In the genomic region with DNA sequence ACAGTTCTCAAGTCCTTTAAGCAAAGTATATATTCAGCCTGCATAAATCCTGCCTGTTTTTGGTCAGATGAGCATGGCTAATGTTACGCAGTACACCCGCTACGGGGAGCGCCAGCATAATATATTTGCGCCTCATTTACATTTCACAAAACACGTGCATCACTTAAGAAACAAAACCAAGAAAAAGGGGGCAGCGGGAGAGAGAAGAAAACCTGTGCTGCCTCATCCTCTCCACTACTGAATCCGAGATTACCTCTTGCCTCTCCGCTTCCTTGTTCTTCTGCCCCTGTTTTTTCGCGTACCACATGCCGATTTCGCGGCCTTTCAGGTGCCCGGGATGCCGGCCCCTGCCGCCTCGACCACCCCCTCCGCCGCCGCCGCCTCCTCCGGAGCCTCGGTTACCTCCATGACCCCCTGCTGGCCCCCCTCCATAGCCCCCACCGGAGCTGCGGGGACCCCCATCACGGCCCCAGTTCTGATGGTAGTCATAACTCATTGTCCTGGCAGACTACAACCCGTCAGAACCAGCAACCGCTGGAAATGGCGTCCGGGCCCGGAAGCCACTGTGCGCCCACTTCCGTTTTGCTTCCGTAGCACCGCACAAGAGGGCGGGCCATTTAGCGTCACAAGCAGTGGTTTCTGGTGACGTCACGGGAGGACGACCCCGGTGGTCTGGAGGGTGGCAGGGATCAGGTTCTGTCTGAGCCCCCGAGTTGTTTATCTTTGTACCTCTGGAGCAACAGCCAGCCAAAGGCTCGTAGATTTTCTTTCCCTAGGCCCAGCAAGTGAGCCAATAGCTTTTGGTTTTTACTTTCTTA, we compare ENCODE assay signal across 8 cellular contexts. TPM values are rescaled to one million over a fixed set of nuclear protein-coding genes. Genes with fewer than 3 reads are reported as not detected.
DNase-seq lines count a peak whose midpoint lies in the region; TF ChIP-seq lines count a peak whose summit lies in the region.

A gene with protein sequence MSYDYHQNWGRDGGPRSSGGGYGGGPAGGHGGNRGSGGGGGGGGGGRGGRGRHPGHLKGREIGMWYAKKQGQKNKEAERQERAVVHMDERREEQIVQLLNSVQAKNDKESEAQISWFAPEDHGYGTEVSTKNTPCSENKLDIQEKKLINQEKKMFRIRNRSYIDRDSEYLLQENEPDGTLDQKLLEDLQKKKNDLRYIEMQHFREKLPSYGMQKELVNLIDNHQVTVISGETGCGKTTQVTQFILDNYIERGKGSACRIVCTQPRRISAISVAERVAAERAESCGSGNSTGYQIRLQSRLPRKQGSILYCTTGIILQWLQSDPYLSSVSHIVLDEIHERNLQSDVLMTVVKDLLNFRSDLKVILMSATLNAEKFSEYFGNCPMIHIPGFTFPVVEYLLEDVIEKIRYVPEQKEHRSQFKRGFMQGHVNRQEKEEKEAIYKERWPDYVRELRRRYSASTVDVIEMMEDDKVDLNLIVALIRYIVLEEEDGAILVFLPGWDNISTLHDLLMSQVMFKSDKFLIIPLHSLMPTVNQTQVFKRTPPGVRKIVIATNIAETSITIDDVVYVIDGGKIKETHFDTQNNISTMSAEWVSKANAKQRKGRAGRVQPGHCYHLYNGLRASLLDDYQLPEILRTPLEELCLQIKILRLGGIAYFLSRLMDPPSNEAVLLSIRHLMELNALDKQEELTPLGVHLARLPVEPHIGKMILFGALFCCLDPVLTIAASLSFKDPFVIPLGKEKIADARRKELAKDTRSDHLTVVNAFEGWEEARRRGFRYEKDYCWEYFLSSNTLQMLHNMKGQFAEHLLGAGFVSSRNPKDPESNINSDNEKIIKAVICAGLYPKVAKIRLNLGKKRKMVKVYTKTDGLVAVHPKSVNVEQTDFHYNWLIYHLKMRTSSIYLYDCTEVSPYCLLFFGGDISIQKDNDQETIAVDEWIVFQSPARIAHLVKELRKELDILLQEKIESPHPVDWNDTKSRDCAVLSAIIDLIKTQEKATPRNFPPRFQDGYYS (minus strand): TSS at position 567 of the 818 bp plus-strand sequence. CDS start 71 bp downstream, at position 496.

- H3K9me3 Mint-ChIP-seq in neural crest cell, result no peaks in the 10 kb centered on the region

- peak within 1 kb of the TSS; percentile 94 for H3K4me3 Mint-ChIP-seq in neural crest cell

- no peaks in the 10 kb centered on the region for H3K27me3 Mint-ChIP-seq in neural crest cell (ENCODE audit: low read depth)

- H3K27ac ChIP-seq in stomach smooth muscle (ENCODE audit: low read length), result peak within 1 kb of the TSS; percentile 89

- H3K36me3 ChIP-seq in ES-I3 (ENCODE audit: insufficient read depth, low read length) (no peaks in the 10 kb centered on the region), HAP-1 (replicated peaks) (peaks cover 11% of the 10 kb centered on the region), MG63 (peaks cover 28% of the 10 kb centered on the region), stomach smooth muscle (ENCODE audit: control insufficient read depth in 2 of 2, insufficient read depth in 2 of 2, low read length in 2 of 2) (no peaks in the 10 kb centered on the region)

- peaks cover 21% of the 10 kb centered on the region for H3K4me1 Mint-ChIP-seq in neural crest cell

- DNase-seq in HAP-1 (ENCODE audit: low spot score in 2 of 2) (peak; percentile 84 to 91), MG63 (peak; percentile 90), SHP77 treated with DMSO at 0.1 percent for 48 hours (lab: John Stamatoyannopoulos, UW) (peak; percentile 69), activated gamma-delta T cell (lab: John Stamatoyannopoulos, UW) (peak; percentile 73), foreskin fibroblast (peak; percentile 87 to 95), neural crest cell (ENCODE audit: low read depth, low spot score) (peak; percentile 87)

- peaks cover 15% of the 10 kb centered on the region; the same call in 1 of the 2 replicates for H3K4me1 ChIP-seq in ES-I3 (ENCODE audit: insufficient read depth, low read length)
- peaks cover 11% of the 10 kb centered on the region for H3K4me1 ChIP-seq in HAP-1
- no peaks in the 10 kb centered on the region for H3K4me1 ChIP-seq in stomach smooth muscle (ENCODE audit: control insufficient read depth, insufficient read depth, low read length)

- TF ChIP-seq CTCF in foreskin fibroblast (IDR thresholded peaks at IDR 0.05; ENCODE audit: low read depth, low read length), result no peak
- no peak for TF ChIP-seq CTCF in neural crest cell (conservative IDR thresholded peaks at IDR 0.05)

- peak within 1 kb of the TSS; percentile 88 for H3K4me3 ChIP-seq in HAP-1
- H3K4me3 ChIP-seq in MG63, result peak within 1 kb of the TSS; percentile 94
- peak within 1 kb of the TSS; percentile 62 to 69 for H3K4me3 ChIP-seq in foreskin fibroblast (ENCODE audit: low read depth in 1 of 2, low read length in 2 of 2)
- H3K4me3 ChIP-seq in stomach smooth muscle (ENCODE audit: low read length in 2 of 2), result peak within 1 kb of the TSS; percentile 78 to 99

- peaks cover 2% of the 10 kb centered on the region for H3K36me3 Mint-ChIP-seq in neural crest cell (ENCODE audit: low read depth)

- peak within 1 kb of the TSS; percentile 99 for H3K27ac Mint-ChIP-seq in neural crest cell (ENCODE audit: unreplicated experiment)

- in situ Hi-C loops in HAP-1 (cut with MboI; ENCODE audit: low sequenced_read_pairs), result loop anchor here (25.0 kb wide), 1 partner anchor 1013 kb away; no protein-coding TSS in a partner anchor

- H3K27me3 ChIP-seq in HAP-1 (ENCODE audit: low read depth) (no peaks in the 10 kb centered on the region), MG63 (no peaks in the 10 kb centered on the region), stomach smooth muscle (ENCODE audit: control insufficient read depth in 1 of 2, insufficient read depth in 2 of 2, low read length in 2 of 2) (no peaks in the 10 kb centered on the region)

- H3K9ac ChIP-seq in ES-I3 (ENCODE audit: low read depth, low read length) (peak within 1 kb of the TSS; percentile 96), stomach smooth muscle (ENCODE audit: low read length in 2 of 2) (peak within 1 kb of the TSS; percentile 93 to 96)

- no peaks in the 10 kb centered on the region for H3K9me3 ChIP-seq in ES-I3 (ENCODE audit: control insufficient read depth, insufficient read depth, low read length)
- no peaks in the 10 kb centered on the region for H3K9me3 ChIP-seq in HAP-1
- H3K9me3 ChIP-seq in MG63, result no peaks in the 10 kb centered on the region
- no peaks in the 10 kb centered on the region for H3K9me3 ChIP-seq in stomach smooth muscle (ENCODE audit: control insufficient read depth in 2 of 2, low read length in 2 of 2)

RNA-seq across cellular contexts. Expression of the gene that starts here (rescaled TPM):
- 24.2 and 30.8 TPM in 2 replicates for total RNA-seq in MG63 (2014; rRNA removed; shearing (Covaris generic); ENCODE audit: low replicate concordance)
- total RNA-seq in neural crest cell, result 93.4 and 103 TPM in 2 replicates

Comparison
In these comparisons a context has a peak if more than half of its experiments do, and no peak if none do; other contexts are left out.
1. Peak in every context shown above with its lines: DNase-seq, H3K4me3 ChIP-seq and H3K27ac ChIP-seq.